25 cellular contexts compared by ENCODE assay signal in genomic region chr1:115412733-115413132, GRCh38.
"Had no signal": no experiment of that assay in that cellular context is flagged by ENCODE, and none has a peak within 500 bp of the region (broad histone marks: within the 10 kb centered on the region; RNA-seq: fewer than 3 reads in every experiment).

No MANE protein-coding gene starts in this region.

- H3K4me1 Mint-ChIP-seq: activated CD4-positive, alpha-beta memory T cell treated with anti-CD3 and anti-CD28 coated beads, Interleukin-2, amount 10 ng/mL, durations not matched to agents 7 days and 5 days; activated T-helper 17 cell treated with anti-CD3 and anti-CD28 coated beads, Interleukin-2, amount 50 U/mL, for 72 hours; brain; central memory CD8-positive, alpha-beta T cell; T-cell had no signal

- H3K36me3 Mint-ChIP-seq: activated naive CD8-positive, alpha-beta T cell; brain; T-cell had no signal

- H3K4me3 ChIP-seq: SK-N-MC had no signal

- H3K4me3 Mint-ChIP-seq: activated CD4-positive, alpha-beta memory T cell treated with anti-CD3 and anti-CD28 coated beads, Interleukin-2, amount 10 ng/mL, durations not matched to agents 7 days and 5 days; activated CD4-positive, alpha-beta T cell treated with anti-CD3 and anti-CD28 coated beads for 36 hours; activated naive CD4-positive, alpha-beta T cell treated with anti-CD3 and anti-CD28 coated beads for 36 hours; activated naive CD8-positive, alpha-beta T cell; activated T-helper 17 cell treated with anti-CD3 and anti-CD28 coated beads, Interleukin-2, amount 50 U/mL, for 72 hours; brain; central memory CD8-positive, alpha-beta T cell; T-cell had no signal

- ATAC-seq: activated CD4-positive, alpha-beta T cell treated with anti-CD3 and anti-CD28 coated beads for 36 hours; activated T-helper 17 cell treated with anti-CD3 and anti-CD28 coated beads, Interleukin-2, amount 50 U/mL, for 72 hours; Panc1; Right ventricle myocardium inferior; T-cell had no signal

- H3K27ac Mint-ChIP-seq: activated CD4-positive, alpha-beta memory T cell treated with anti-CD3 and anti-CD28 coated beads, Interleukin-2, amount 10 ng/mL, durations not matched to agents 7 days and 5 days; activated CD4-positive, alpha-beta T cell treated with anti-CD3 and anti-CD28 coated beads for 36 hours; activated naive CD4-positive, alpha-beta T cell treated with anti-CD3 and anti-CD28 coated beads for 36 hours; activated naive CD8-positive, alpha-beta T cell; activated T-helper 17 cell treated with anti-CD3 and anti-CD28 coated beads, Interleukin-2, amount 50 U/mL, for 72 hours; brain; T-cell had no signal

- DNase-seq: activated CD4-positive, alpha-beta memory T cell treated with anti-CD3 and anti-CD28 coated beads, Interleukin-2, amount 10 ng/mL, durations not matched to agents 7 days and 5 days; activated CD4-positive, alpha-beta T cell treated with anti-CD3 and anti-CD28 coated beads for 36 hours; activated CD4-positive, alpha-beta T cell treated with anti-CD3 and anti-CD28 coated beads, Interleukin-2, amount 50 U/mL, for 1 hour; activated gamma-delta T cell; activated naive CD4-positive, alpha-beta T cell treated with anti-CD3 and anti-CD28 coated beads for 36 hours; activated T-cell treated with anti-CD3 and anti-CD28 coated beads for 4 hours; activated T-cell treated with anti-CD3 and anti-CD28 coated beads, Interleukin-2, amount 50 U/mL, for 48 hours; amygdala; MM.1S; NCI-H1105 treated with DMSO at 0.1 percent for 48 hours; NCI-H1436 treated with DMSO at 0.1 percent for 48 hours; NCI-H187; NCI-H345; NCI-H524; RPMI8226; T-cell; T-helper 2 cell had no signal

- H3K27me3 Mint-ChIP-seq: activated CD4-positive, alpha-beta memory T cell treated with anti-CD3 and anti-CD28 coated beads, Interleukin-2, amount 10 ng/mL, durations not matched to agents 7 days and 5 days had no signal

- H3K9me3 Mint-ChIP-seq: activated CD4-positive, alpha-beta memory T cell treated with anti-CD3 and anti-CD28 coated beads, Interleukin-2, amount 10 ng/mL, durations not matched to agents 7 days and 5 days; activated naive CD4-positive, alpha-beta T cell treated with anti-CD3 and anti-CD28 coated beads for 36 hours; central memory CD8-positive, alpha-beta T cell had no signal

- H3K27ac ChIP-seq: SK-N-MC, VCaP had no signal
